ENCODE assay signal across 24 cellular contexts in the genomic region with DNA sequence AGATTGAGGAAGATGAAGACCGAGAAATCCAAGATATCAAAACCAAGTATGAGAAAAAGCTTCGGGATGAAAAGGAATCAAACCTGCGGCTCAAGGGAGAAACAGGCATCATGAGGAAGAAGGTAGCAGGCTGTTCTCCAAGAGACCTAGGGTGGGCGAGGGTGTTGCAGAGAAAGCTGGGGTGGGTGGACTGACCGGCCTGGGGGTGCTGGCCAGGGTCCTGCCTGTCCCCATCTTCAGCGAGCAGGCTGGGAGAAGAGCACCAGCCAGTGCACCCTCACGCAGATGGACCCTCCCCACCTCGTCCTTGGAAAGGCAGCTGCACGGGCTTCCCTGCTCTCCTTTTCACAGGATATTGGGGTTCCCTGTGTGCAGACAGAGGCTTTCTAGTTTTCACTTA. TPM values are rescaled to one million over a fixed set of nuclear protein-coding genes. Genes with fewer than 3 reads are reported as not detected.
"Had no signal": no experiment of that assay in that cellular context is flagged by ENCODE, and none has a peak within 500 bp of the region (broad histone marks: within the 10 kb centered on the region; RNA-seq: fewer than 3 reads in every experiment).

No MANE protein-coding gene starts in this region.

- DNase-seq: colonic mucosa; effector CD8-positive, alpha-beta T cell; gastrocnemius medialis; heart right ventricle; hypothalamus; kidney glomerular epithelial cell; mesendoderm; naive B cell; psoas muscle; retina; spleen; stimulated activated CD4-positive, alpha-beta T cell treated with anti-CD3 and anti-CD28 coated beads, Interleukin-15, amount 100 ng/mL, for 24 hours; stimulated activated CD4-positive, alpha-beta T cell treated with anti-CD3 and anti-CD28 coated beads, Interleukin-1b, Interleukin-23, amount 100 ng/mL, for 48 hours; stimulated activated CD4-positive, alpha-beta T cell treated with anti-CD3 and anti-CD28 coated beads, Interleukin-4, amount 100 ng/mL, for 24 hours; stimulated activated naive CD4-positive, alpha-beta T cell; stomach; substantia nigra; transverse colon had no signal

- H3K9me3 ChIP-seq: colonic mucosa, gastrocnemius medialis, heart right ventricle, psoas muscle, spleen, stomach, thoracic aorta, transverse colon had no signal

- H3K9me3 Mint-ChIP-seq: naive B cell, nephron had no signal

- H3K4me3 Mint-ChIP-seq: nephron had no signal

- FAIRE-seq: islet of Langerhans had no signal

- H3K27me3 ChIP-seq: colonic mucosa, gastrocnemius medialis, heart right ventricle, spleen, stomach, transverse colon had no signal

- H3K36me3 ChIP-seq: colonic mucosa, gastrocnemius medialis, heart right ventricle, spleen, stomach, thoracic aorta, transverse colon had no signal

- H3K27ac Mint-ChIP-seq: nephron had no signal

- H3K4me3 ChIP-seq: colonic mucosa, gastrocnemius medialis, heart right ventricle, psoas muscle, spleen, stomach, thoracic aorta, transverse colon had no signal

- ATAC-seq: gastrocnemius medialis, heart right ventricle, psoas muscle, sciatic nerve had no signal

- H3K4me1 Mint-ChIP-seq: nephron had no signal

- H3K27ac ChIP-seq: colonic mucosa, gastrocnemius medialis, heart right ventricle, psoas muscle, spleen, stomach, thoracic aorta, transverse colon had no signal

- H3K4me1 ChIP-seq: colonic mucosa, gastrocnemius medialis, psoas muscle had no signal

RNA-seq across cellular contexts. Expression of a gene that starts 46.9 kb away (rescaled TPM):
- total RNA-seq: dermis microvascular lymphatic vessel endothelial cell, gastrocnemius medialis, lung microvascular endothelial cell, psoas muscle, spleen had no signal
- polyA plus RNA-seq: psoas muscle had no signal

RNA-seq across cellular contexts. Expression of a gene that starts 50.7 kb away (rescaled TPM):
- total RNA-seq: spleen, transverse colon had no signal
